25 cellular contexts compared by ENCODE assay signal in genomic region chr2:74242354-74243071, GRCh38.
"Had no signal": no experiment of that assay in that cellular context is flagged by ENCODE, and none has a peak within 500 bp of the region (broad histone marks: within the 10 kb centered on the region; RNA-seq: fewer than 3 reads in every experiment).

No MANE protein-coding gene starts in this region.

- H3K4me1 ChIP-seq: Peyer's patch, SJCRH30 had no signal

- ATAC-seq: activated CD8-positive, alpha-beta memory T cell treated with anti-CD3 and anti-CD28 coated beads, Interleukin-2, amount 10 ng/mL, durations not matched to agents 7 days and 5 days; activated T-cell treated with anti-CD3 and anti-CD28 coated beads, Interleukin-2, amount 50 U/mL, for 4 hours had no signal

- H3K4me2 ChIP-seq: KMS-11, SK-N-SH had no signal

- H3K9me3 ChIP-seq: Peyer's patch, SJCRH30, SK-N-SH had no signal

- H3K4me3 ChIP-seq: Peyer's patch, SJCRH30 had no signal

- H3K27ac ChIP-seq: KMS-11, Peyer's patch, RWPE1, SJCRH30 had no signal

- DNase-seq: activated B cell treated with CpG ODN at 0.5 μM for 24 hours; activated CD4-positive, alpha-beta T cell treated with anti-CD3 and anti-CD28 coated beads for 1 hour; activated CD4-positive, alpha-beta T cell treated with anti-CD3 and anti-CD28 coated beads, Interleukin-2, amount 10 ng/mL, durations not matched to agents 24 days and 14 days; activated CD4-positive, alpha-beta T cell treated with anti-CD3 and anti-CD28 coated beads, Interleukin-2, amount 50 U/mL, for 48 hours; activated CD8-positive, alpha-beta memory T cell treated with anti-CD3 and anti-CD28 coated beads, Interleukin-2, amount 10 ng/mL, durations not matched to agents 7 days and 5 days; activated naive CD4-positive, alpha-beta T cell; activated T-cell treated with anti-CD3 and anti-CD28 coated beads, Interleukin-2, amount 50 U/mL, for 4 hours; amygdala; MV-4-11; NCI-H1092 treated with DMSO at 0.1 percent for 48 hours; NCI-H1417 treated with DMSO at 0.1 percent for 48 hours; NCI-H1694 treated with DMSO at 0.1 percent for 48 hours; NCI-H2029 treated with DMSO at 0.1 percent for 48 hours; NCI-H345; NCI-H510A; NCI-H69; NK-92 treated with Interleukin-12 subunit alpha and Interleukin-12 subunit beta, amount 100 ng/mL, for 24 hours; Right ventricle myocardium superior; SJCRH30; SK-N-SH; T-helper 1 cell had no signal

- FAIRE-seq: astrocyte had no signal
